8 cellular contexts compared by ENCODE assay signal in the genomic region with DNA sequence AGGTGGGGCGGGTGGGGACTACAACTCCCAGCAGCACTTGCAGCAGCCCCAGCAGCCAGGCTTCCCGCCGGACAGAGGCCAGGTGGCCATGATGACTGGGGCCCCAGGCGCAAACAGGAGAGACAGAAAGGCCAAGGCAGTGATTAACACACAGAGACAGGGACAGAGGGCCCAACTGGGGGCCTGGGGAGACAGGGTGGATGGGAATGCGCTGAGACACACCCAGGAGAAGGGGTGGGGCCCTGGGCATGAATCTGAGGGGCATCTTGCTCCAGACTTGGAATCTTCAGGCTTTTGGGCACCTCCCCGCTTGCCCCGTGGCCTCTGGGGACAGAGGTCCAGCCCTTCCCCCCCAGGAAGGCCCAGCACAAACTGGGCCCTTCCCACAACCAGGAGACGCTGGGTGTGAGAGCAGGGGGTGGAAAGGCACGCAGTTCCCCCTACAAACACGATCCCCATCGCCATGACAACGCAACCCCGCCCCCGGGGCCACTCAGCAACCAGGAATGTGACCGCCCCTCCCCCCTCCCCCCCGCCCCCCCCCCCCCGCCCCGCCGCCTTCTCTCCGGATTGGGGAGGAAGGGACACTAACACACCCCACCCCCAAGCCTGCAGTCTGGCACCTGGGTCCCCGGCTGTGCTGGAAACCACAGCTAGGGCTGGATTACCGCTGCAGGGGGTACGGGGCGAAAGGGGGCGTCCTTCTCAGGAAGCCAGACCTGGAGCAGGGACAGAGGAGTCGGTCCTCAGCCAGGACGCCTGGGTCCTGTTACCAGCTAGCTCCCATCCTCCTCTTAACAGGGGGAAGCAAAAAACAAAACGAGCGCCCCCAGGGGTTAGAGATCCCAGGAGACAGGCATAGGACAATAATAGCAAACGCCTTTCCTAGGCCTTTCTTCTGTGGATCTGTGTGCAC. TPM values are rescaled to one million over a fixed set of nuclear protein-coding genes. Genes with fewer than 3 reads are reported as not detected.
DNase-seq lines count a peak whose midpoint lies in the region; ATAC-seq and TF ChIP-seq lines count a peak whose summit lies in the region.

No MANE protein-coding gene starts in this region.

- no peak for ATAC-seq in CD4-positive, alpha-beta T cell (ENCODE audit: poor library complexity)
- no peak for ATAC-seq in activated T-cell treated with anti-CD3 and anti-CD28 coated beads, Interleukin-2, amount 50 U/mL, for 4 hours
- ATAC-seq in mucosa of descending colon (peak; percentile 48), HG02852 (IDR thresholded peaks at IDR 0.05; ENCODE audit: unreplicated experiment) (no peak)

- peak overlapping the region; percentile 73 for H3K27ac ChIP-seq in CD4-positive, alpha-beta T cell (ENCODE audit: low read depth, low read length)
- peak overlapping the region; percentile 93 to 99 (median 98) for H3K27ac ChIP-seq in esophagus muscularis mucosa (replicated peaks in 1 of 4)
- peak overlapping the region; percentile 100 for H3K27ac ChIP-seq in subcutaneous abdominal adipose tissue (ENCODE audit: low read depth, low read length)

- peak overlapping the region; percentile 96 for H3K4me3 Mint-ChIP-seq in CD4-positive, alpha-beta T cell
- peak overlapping the region; percentile 94 for H3K4me3 Mint-ChIP-seq in activated T-cell treated with anti-CD3 and anti-CD28 coated beads, Interleukin-2, amount 50 U/mL, for 4 hours

- no peaks in the 10 kb centered on the region for H3K27me3 ChIP-seq in CD4-positive, alpha-beta T cell (ENCODE audit: control insufficient read depth, insufficient read depth, low read length)
- H3K27me3 ChIP-seq in esophagus muscularis mucosa (no peaks in the 10 kb centered on the region), subcutaneous abdominal adipose tissue (ENCODE audit: control insufficient read depth in 5 of 5, insufficient read depth in 4 of 5, low read length in 5 of 5) (no peaks in the 10 kb centered on the region)

- peak; percentile 19 to 67 (median 43) for DNase-seq in CD4-positive, alpha-beta T cell
- DNase-seq in HPDE6-E6E7 (ENCODE audit: extremely low spot score) (peak; percentile 85), NCI-H748 (lab: John Stamatoyannopoulos, UW; ENCODE audit: unreplicated experiment) (peak; percentile 84), esophagus muscularis mucosa (ENCODE audit: extremely low spot score) (peak; percentile 99), mucosa of descending colon (peak; percentile 88 to 94 (median 90))
- peak; percentile 45 for DNase-seq in activated T-cell treated with anti-CD3 and anti-CD28 coated beads, Interleukin-2, amount 50 U/mL, for 4 hours

- peaks cover 61% of the 10 kb centered on the region for H3K4me1 Mint-ChIP-seq in CD4-positive, alpha-beta T cell (ENCODE audit: low read depth)
- H3K4me1 Mint-ChIP-seq in activated T-cell treated with anti-CD3 and anti-CD28 coated beads, Interleukin-2, amount 50 U/mL, for 4 hours (ENCODE audit: low read depth) = peaks cover 52% of the 10 kb centered on the region

- no peak for TF ChIP-seq CTCF in CD4-positive, alpha-beta T cell (IDR thresholded peaks at IDR 0.05)
- TF ChIP-seq CTCF in esophagus muscularis mucosa (IDR thresholded peaks at IDR 0.05) = peak in 2 of 3 experiments; percentile 9 to 10
- TF ChIP-seq CTCF in mucosa of descending colon (IDR thresholded peaks at IDR 0.05) = no peak

- intact Hi-C loops in CD4-positive, alpha-beta T cell (cut with DNase I, micrococcal nuclease) = loop anchor here in 1 of 2 experiments (10.0 kb wide), 1 partner anchor 532 kb away; a partner anchor contains a TSS
- intact Hi-C loops in esophagus muscularis mucosa (cut with DNase I) (no loop called here), mucosa of descending colon (cut with DNase I, micrococcal nuclease) (no loop called here)

- CTCF ChIA-PET in CD4-positive, alpha-beta T cell (lab: Charles Lee) = interaction anchor here (1.5 to 1.7 kb wide), 2 partner anchors 20 to 21 kb away, joined by 4 to 7 read pairs; a partner anchor contains a TSS

- WGBS in esophagus muscularis mucosa = 2% methylated on average over 19 of the region's 30 CpGs

- no peaks in the 10 kb centered on the region for H3K27me3 Mint-ChIP-seq in CD4-positive, alpha-beta T cell
- H3K27me3 Mint-ChIP-seq in activated T-cell treated with anti-CD3 and anti-CD28 coated beads, Interleukin-2, amount 50 U/mL, for 4 hours (ENCODE audit: low read depth) = no peaks in the 10 kb centered on the region

- no peak for TF ChIP-seq EP300 in esophagus muscularis mucosa (IDR thresholded peaks at IDR 0.05)

- H3K4me1 ChIP-seq in esophagus muscularis mucosa = peaks cover 49 to 63% (median 59%) of the 10 kb centered on the region in 4 donors
- peaks cover 41% of the 10 kb centered on the region for H3K4me1 ChIP-seq in mucosa of descending colon (ENCODE audit: low read depth)
- H3K4me1 ChIP-seq in subcutaneous abdominal adipose tissue (ENCODE audit: control insufficient read depth in 5 of 5, insufficient read depth in 5 of 5, low read length in 5 of 5) = peaks cover 19 to 60% (median 55%) of the 10 kb centered on the region in 5 donors

- no peaks in the 10 kb centered on the region for H3K9me3 Mint-ChIP-seq in CD4-positive, alpha-beta T cell
- no peaks in the 10 kb centered on the region for H3K9me3 Mint-ChIP-seq in activated T-cell treated with anti-CD3 and anti-CD28 coated beads, Interleukin-2, amount 50 U/mL, for 4 hours

- peak; percentile 64 for TF ChIP-seq POLR2A in esophagus muscularis mucosa (IDR thresholded peaks at IDR 0.05; ENCODE audit: low read depth)

- no peaks in the 10 kb centered on the region for H3K9me3 ChIP-seq in CD4-positive, alpha-beta T cell (ENCODE audit: control insufficient read depth, low read length)
- H3K9me3 ChIP-seq in esophagus muscularis mucosa (no peaks in the 10 kb centered on the region), mucosa of descending colon (no peaks in the 10 kb centered on the region), subcutaneous abdominal adipose tissue (ENCODE audit: control insufficient read depth in 5 of 5, low read length in 5 of 5) (no peaks in the 10 kb centered on the region)

- peak overlapping the region; percentile 87 to 98 (median 95) for H3K9ac ChIP-seq in subcutaneous abdominal adipose tissue (ENCODE audit: low read length in 5 of 5)

- H3K36me3 ChIP-seq in esophagus muscularis mucosa (peaks cover 14 to 33% (median 31%) of the 10 kb centered on the region in 4 donors), mucosa of descending colon (ENCODE audit: low read depth) (peaks cover 7% of the 10 kb centered on the region), subcutaneous abdominal adipose tissue (ENCODE audit: control insufficient read depth in 5 of 5, insufficient read depth in 5 of 5, low read length in 5 of 5) (peaks cover 0 to 30% (median 26%) of the 10 kb centered on the region in 5 donors)

- H3K36me3 Mint-ChIP-seq in CD4-positive, alpha-beta T cell (ENCODE audit: low read depth) = peaks cover 55% of the 10 kb centered on the region
- H3K36me3 Mint-ChIP-seq in activated T-cell treated with anti-CD3 and anti-CD28 coated beads, Interleukin-2, amount 50 U/mL, for 4 hours (ENCODE audit: insufficient read depth) = peaks cover 20% of the 10 kb centered on the region

- POLR2A ChIA-PET in CD4-positive, alpha-beta T cell (lab: Charles Lee) = interaction anchor here (0.9 to 1.8 kb wide), 4 partner anchors 9 to 20 kb away, joined by 3 to 13 read pairs (median 6); a partner anchor contains a TSS

- H3K27ac Mint-ChIP-seq in CD4-positive, alpha-beta T cell = peak overlapping the region; percentile 85

- H3K4me3 ChIP-seq in esophagus muscularis mucosa (peak overlapping the region; percentile 87 to 100 (median 93)), mucosa of descending colon (no peak overlapping the region), subcutaneous abdominal adipose tissue (ENCODE audit: low read depth in 1 of 5, low read length in 5 of 5) (peak overlapping the region; percentile 70 to 98 (median 92))

RNA-seq across cellular contexts. Expression of a gene that starts 4.5 kb away (rescaled TPM):
- total RNA-seq in CD4-positive, alpha-beta T cell = 10 to 100 TPM; 60.8 TPM
- 100 to 1,000 TPM; 221 to 249 (median 230) TPM for total RNA-seq in activated T-cell treated with anti-CD3 and anti-CD28 coated beads, Interleukin-2, amount 50 U/mL, for 4 hours
- total RNA-seq in esophagus muscularis mucosa = 100 to 1,000 TPM; 124 to 239 (median 167) TPM
- total RNA-seq in mucosa of descending colon = 100 to 1,000 TPM; 196 to 264 (median 221) TPM

RNA-seq across cellular contexts. Expression of a gene that starts 6.1 kb away (rescaled TPM):
- total RNA-seq in CD4-positive, alpha-beta T cell = 10 to 100 TPM; 11.7 to 11.9 TPM
- total RNA-seq in activated T-cell treated with anti-CD3 and anti-CD28 coated beads, Interleukin-2, amount 50 U/mL, for 4 hours = 100 to 1,000 TPM; 132 to 138 (median 132) TPM
- 10 to 100 TPM; 43.5 to 67.4 (median 62.4) TPM for total RNA-seq in esophagus muscularis mucosa
- total RNA-seq in mucosa of descending colon = 10 to 100 TPM; 50.1 to 61.7 (median 57.6) TPM

RNA-seq across cellular contexts. Expression of a gene that starts 18.4 kb away (rescaled TPM):
- total RNA-seq in CD4-positive, alpha-beta T cell = 10 to 100 TPM; 44.2 to 50.9 TPM
- total RNA-seq in activated T-cell treated with anti-CD3 and anti-CD28 coated beads, Interleukin-2, amount 50 U/mL, for 4 hours = 10 to 100 TPM; 62.4 to 65.9 (median 63.8) TPM
- 10 to 100 TPM; 16.2 to 20.0 (median 19.0) TPM for total RNA-seq in esophagus muscularis mucosa
- total RNA-seq in mucosa of descending colon = 10 to 100 TPM; 27.8 to 33.0 (median 31.0) TPM

RNA-seq across cellular contexts. Expression of a gene that starts 18.7 kb away (rescaled TPM):
- 10 to 100 TPM; 10.6 to 12.0 TPM for total RNA-seq in CD4-positive, alpha-beta T cell
- 10 to 100 TPM; 16.6 to 18.9 (median 18.5) TPM for total RNA-seq in activated T-cell treated with anti-CD3 and anti-CD28 coated beads, Interleukin-2, amount 50 U/mL, for 4 hours
- total RNA-seq in esophagus muscularis mucosa = 10 to 100 TPM; 16.2 to 32.3 (median 18.0) TPM
- total RNA-seq in mucosa of descending colon = 10 to 100 TPM; 35.1 to 58.6 (median 44.4) TPM

RNA-seq across cellular contexts. Expression of a gene that starts 20.4 kb away (rescaled TPM):
- total RNA-seq in CD4-positive, alpha-beta T cell = 10 to 100 TPM; 49.5 to 50.0 TPM
- total RNA-seq in activated T-cell treated with anti-CD3 and anti-CD28 coated beads, Interleukin-2, amount 50 U/mL, for 4 hours = 100 to 1,000 TPM; 108 to 111 (median 111) TPM
- total RNA-seq in esophagus muscularis mucosa (10 to 100 TPM; 21.2 to 43.6 (median 38.7) TPM), mucosa of descending colon (10 to 100 TPM; 55.0 to 66.1 (median 59.2) TPM)

Comparison
In these comparisons a context has a peak if more than half of its experiments do, and no peak if none do; other contexts are left out.
1. DNase-seq: peak in every context shown above with its lines; median percentile 99 in esophagus muscularis mucosa; 90 in mucosa of descending colon; 85 in HPDE6-E6E7; 84 in NCI-H748; 45 in activated T-cell treated with anti-CD3 and anti-CD28 coated beads, Interleukin-2, amount 50 U/mL, for 4 hours; 43 in CD4-positive, alpha-beta T cell.
2. CTCF ChIP-seq: peak in esophagus muscularis mucosa (2 of 3); none in CD4-positive, alpha-beta T cell (single experiment) and mucosa of descending colon (single experiment).
3. Peak in every context shown above with its lines, with median percentiles within 50 percentile points of each other: H3K27ac ChIP-seq.